ENCODE assay signal across 1 cellular context in the genomic region with DNA sequence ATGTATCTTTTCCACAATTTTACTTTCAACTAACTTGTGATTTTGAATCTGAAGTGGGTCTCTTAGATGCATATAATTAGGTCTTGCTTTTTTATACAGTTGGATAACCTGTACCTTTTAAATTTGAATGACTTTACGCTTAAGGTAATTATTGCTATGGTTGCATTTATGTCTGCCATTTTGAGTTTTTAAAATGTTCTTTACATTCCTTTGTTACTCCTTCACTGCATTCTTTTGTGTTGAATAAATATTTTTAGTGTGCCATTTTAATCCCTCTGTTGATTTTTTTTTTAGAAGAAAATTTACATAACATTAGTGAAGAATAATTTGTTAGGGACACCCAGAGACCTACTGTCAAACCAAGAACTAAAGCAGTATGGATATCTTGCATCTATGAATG.
TF ChIP-seq lines count a peak whose summit lies in the region.

No MANE protein-coding gene starts in this region.

TF ChIP-seq in HepG2, 621 proteins besides CTCF, POLR2A, EP300 and RAD21 (continued from another document):
- TF ChIP-seq ZNF512B (CRISPR knock-in tag; IDR thresholded peaks at IDR 0.05; ENCODE audit: borderline replicate concordance): no peak
